20 cellular contexts compared by ENCODE assay signal in genomic region chr14:96352708-96353107, GRCh38.
"Had no signal": no experiment of that assay in that cellular context is flagged by ENCODE, and none has a peak within 500 bp of the region (broad histone marks: within the 10 kb centered on the region; RNA-seq: fewer than 3 reads in every experiment).

No MANE protein-coding gene starts in this region.

- FAIRE-seq: pancreas had no signal

- H3K4me1 Mint-ChIP-seq: nephron had no signal

- H3K9me3 ChIP-seq: esophagus muscularis mucosa, left ventricle myocardium inferior, lower lobe of right lung, pancreas had no signal

- H3K4me1 ChIP-seq: lower lobe of right lung had no signal

- H3K4me2 ChIP-seq: hepatocyte, smooth muscle cell had no signal

- H3K4me3 Mint-ChIP-seq: memory B cell, naive B cell, nephron had no signal

- H3K27me3 Mint-ChIP-seq: memory B cell, naive B cell, progenitor cell of endocrine pancreas had no signal

- H3K9me3 Mint-ChIP-seq: memory B cell, nephron had no signal

- DNase-seq: cortex of kidney; dorsolateral prefrontal cortex; effector CD8-positive, alpha-beta T cell; islet precursor cell; left cardiac atrium; left ventricle myocardium inferior; lower lobe of right lung; naive B cell; occipital lobe; pancreas; right cardiac atrium; stimulated activated CD4-positive, alpha-beta T cell treated with anti-CD3 and anti-CD28 coated beads, Interleukin-2, amount 100 ng/mL, for 48 hours; stimulated activated naive CD4-positive, alpha-beta T cell treated with Interleukin-2 at 50 U/mL for 16 hours had no signal

- H3K4me3 ChIP-seq: dorsolateral prefrontal cortex, esophagus muscularis mucosa, hepatocyte, left ventricle myocardium inferior, lower lobe of right lung, pancreas, smooth muscle cell had no signal

- H3K27ac ChIP-seq: dorsolateral prefrontal cortex, epithelial cell of prostate, esophagus muscularis mucosa, hepatocyte, left ventricle myocardium inferior, lower lobe of right lung, pancreas had no signal

- H3K27me3 ChIP-seq: dorsolateral prefrontal cortex, esophagus muscularis mucosa, hepatocyte, pancreas had no signal

- ATAC-seq: left cardiac atrium, lower lobe of right lung, right cardiac atrium had no signal

- H3K36me3 ChIP-seq: esophagus muscularis mucosa, left ventricle myocardium inferior, lower lobe of right lung, pancreas had no signal

- H3K27ac Mint-ChIP-seq: memory B cell, naive B cell, nephron, progenitor cell of endocrine pancreas had no signal

- H2AFZ ChIP-seq: hepatocyte had no signal
